ENCODE assay signal across 8 cellular contexts in genomic region chr1:151310986-151311385, GRCh38. TPM values are rescaled to one million over a fixed set of nuclear protein-coding genes. Genes with fewer than 3 reads are reported as not detected.
DNase-seq lines count a peak whose midpoint lies in the region; ATAC-seq and TF ChIP-seq lines count a peak whose summit lies in the region.

No MANE protein-coding gene starts in this region.

- H3K27ac ChIP-seq in fibroblast of lung (ENCODE audit: insufficient read depth, low read length) (peak overlapping the region; percentile 83), skeletal muscle tissue (ENCODE audit: low read depth, low read length) (peak overlapping the region; percentile 90)

- peaks cover 29% of the 10 kb centered on the region for H3K36me3 Mint-ChIP-seq in Calu3 (ENCODE audit: insufficient read depth, unreplicated experiment)
- peaks cover 40% of the 10 kb centered on the region for H3K36me3 Mint-ChIP-seq in activated CD4-positive, alpha-beta memory T cell treated with anti-CD3 and anti-CD28 coated beads for 36 hours

- H3K27me3 ChIP-seq in fibroblast of lung (ENCODE audit: control insufficient read depth, insufficient read depth, low read length) (no peaks in the 10 kb centered on the region), skeletal muscle tissue (ENCODE audit: control insufficient read depth in 3 of 3, insufficient read depth in 3 of 3, low read length in 3 of 3) (no peaks in the 10 kb centered on the region)

- TF ChIP-seq CTCF in Calu3 (IDR thresholded peaks at IDR 0.05; ENCODE audit: unreplicated experiment) (no peak), fibroblast of lung (conservative IDR thresholded peaks at IDR 0.05 in 1 of 2, IDR thresholded peaks at IDR 0.05 in 1 of 2; ENCODE audit: low read depth in 1 of 2, low read length in 2 of 2) (no peak), omental fat pad (IDR thresholded peaks at IDR 0.05) (no peak)

- peaks cover 34% of the 10 kb centered on the region for H3K4me1 Mint-ChIP-seq in Calu3 (ENCODE audit: low read depth, unreplicated experiment)
- H3K4me1 Mint-ChIP-seq in activated CD4-positive, alpha-beta memory T cell treated with anti-CD3 and anti-CD28 coated beads for 36 hours (ENCODE audit: low read depth), result peaks cover 41% of the 10 kb centered on the region

- H3K4me3 ChIP-seq in fibroblast of lung (replicated peaks in 1 of 4; ENCODE audit: control extremely low read depth in 1 of 4, insufficient read depth in 1 of 4, low read depth in 3 of 4, low read length in 4 of 4), result peak overlapping the region in 1 of 4 experiments; percentile 12
- H3K4me3 ChIP-seq in skeletal muscle tissue (ENCODE audit: low read length in 3 of 3), result peak overlapping the region in 1 of 3 donors; percentile 30

- ATAC-seq in GM18517 (IDR thresholded peaks at IDR 0.05; ENCODE audit: unreplicated experiment) (no peak), omental fat pad (ENCODE audit: low FRiP score) (no peak)

- no peak overlapping the region for H2AFZ ChIP-seq in fibroblast of lung (ENCODE audit: low read length)

- POLR2A ChIA-PET in activated CD4-positive, alpha-beta memory T cell treated with anti-CD3 and anti-CD28 coated beads for 36 hours (lab: Charles Lee), result interaction anchor here (0.6 to 3.9 kb wide), 14 partner anchors 9 to 1077 kb away, joined by 3 to 41 read pairs (median 4); partner anchors contain the start of genes PI4KB, PSMB4 and ZNF687

- intact Hi-C loops in Calu3 (cut with micrococcal nuclease; ENCODE audit: unreplicated experiment), result no loop called here
- intact Hi-C loops in activated CD4-positive, alpha-beta memory T cell treated with anti-CD3 and anti-CD28 coated beads for 36 hours (cut with micrococcal nuclease), result loop anchor here (1.0 to 2.0 kb wide), 4 partner anchors 16 to 88 kb away; partner anchors contain the start of genes PI4KB, PSMB4 and RFX5

- H3K4me2 ChIP-seq in fibroblast of lung (ENCODE audit: extremely low read depth, insufficient read depth, low read length), result peak overlapping the region; percentile 70

- H3K79me2 ChIP-seq in fibroblast of lung (ENCODE audit: control insufficient read depth, insufficient read depth, low read length), result peaks cover 21% of the 10 kb centered on the region

- peak overlapping the region; percentile 4 for H3K9ac ChIP-seq in fibroblast of lung (ENCODE audit: insufficient read depth, low read length)
- H3K9ac ChIP-seq in skeletal muscle tissue (ENCODE audit: low read depth in 1 of 3, low read length in 3 of 3), result peak overlapping the region in 1 of 3 donors; percentile 40

- DNase-seq in Calu3 (no peak), fibroblast of lung (ENCODE audit: low read depth in 2 of 2) (peak in 1 of 2 donors; percentile 49), activated gamma-delta T cell (lab: John Stamatoyannopoulos, UW) (no peak), T1000 (lab: John Stamatoyannopoulos, UW) (no peak), omental fat pad (ENCODE audit: low spot score) (no peak)
- no peak for DNase-seq in activated CD4-positive, alpha-beta memory T cell treated with anti-CD3 and anti-CD28 coated beads for 36 hours

- H3K9me3 ChIP-seq in fibroblast of lung (ENCODE audit: control insufficient read depth, insufficient read depth, low read depth, low read length), result no peaks in the 10 kb centered on the region
- H3K9me3 ChIP-seq in skeletal muscle tissue (ENCODE audit: control insufficient read depth in 3 of 3, low read length in 3 of 3), result no peaks in the 10 kb centered on the region

- H3K9me3 Mint-ChIP-seq in Calu3 (ENCODE audit: low read depth, unreplicated experiment), result no peaks in the 10 kb centered on the region
- no peaks in the 10 kb centered on the region for H3K9me3 Mint-ChIP-seq in activated CD4-positive, alpha-beta memory T cell treated with anti-CD3 and anti-CD28 coated beads for 36 hours

- H3K4me1 ChIP-seq in fibroblast of lung (ENCODE audit: control insufficient read depth, extremely low read depth, insufficient read depth, low read length) (peaks cover 49% of the 10 kb centered on the region), skeletal muscle tissue (ENCODE audit: control insufficient read depth in 3 of 3, insufficient read depth in 3 of 3, low read length in 3 of 3) (peaks cover 54 to 57% (median 56%) of the 10 kb centered on the region in 3 donors)

- no TSS peak for BruUV-seq in Calu3 (replicated peaks; lab: Mats Ljungman, UMichigan)

- CTCF ChIA-PET in Calu3 (lab: Charles Lee), result interaction anchor here (1.1 to 2.3 kb wide), 5 partner anchors 10 to 526 kb away, joined by 3 to 20 read pairs (median 7); partner anchors contain the start of gene PI4KB
- CTCF ChIA-PET in activated CD4-positive, alpha-beta memory T cell treated with anti-CD3 and anti-CD28 coated beads for 36 hours (lab: Charles Lee), result interaction anchor here (1.2 to 6.2 kb wide), 7 partner anchors 10 to 211 kb away, joined by 4 to 88 read pairs (median 6); partner anchors contain the start of genes PI4KB and PSMB4

- H3K4me3 Mint-ChIP-seq in Calu3 (ENCODE audit: low read depth, unreplicated experiment), result no peak overlapping the region
- H3K4me3 Mint-ChIP-seq in activated CD4-positive, alpha-beta memory T cell treated with anti-CD3 and anti-CD28 coated beads for 36 hours, result no peak overlapping the region

- peak overlapping the region; percentile 95 for H3K27ac Mint-ChIP-seq in Calu3 (ENCODE audit: unreplicated experiment)
- peak overlapping the region; percentile 97 for H3K27ac Mint-ChIP-seq in activated CD4-positive, alpha-beta memory T cell treated with anti-CD3 and anti-CD28 coated beads for 36 hours

- no peaks in the 10 kb centered on the region for H4K20me1 ChIP-seq in fibroblast of lung (ENCODE audit: control insufficient read depth, extremely low read depth, insufficient read depth, low read length)

- H3K27me3 Mint-ChIP-seq in Calu3 (ENCODE audit: unreplicated experiment), result no peaks in the 10 kb centered on the region
- no peaks in the 10 kb centered on the region for H3K27me3 Mint-ChIP-seq in activated CD4-positive, alpha-beta memory T cell treated with anti-CD3 and anti-CD28 coated beads for 36 hours

- H3K36me3 ChIP-seq in fibroblast of lung (ENCODE audit: control insufficient read depth, insufficient read depth, low read length) (peaks cover 19% of the 10 kb centered on the region), skeletal muscle tissue (ENCODE audit: control insufficient read depth in 3 of 3, insufficient read depth in 3 of 3, low read length in 3 of 3) (peaks cover 38 to 55% (median 41%) of the 10 kb centered on the region in 3 donors)

RNA-seq across cellular contexts. Expression of gene PI4KB, which starts 16.2 kb away (rescaled TPM):
- total RNA-seq in Calu3 (2022), result 50.7 and 57.6 TPM in 2 replicates
- total RNA-seq in activated CD4-positive, alpha-beta memory T cell treated with anti-CD3 and anti-CD28 coated beads for 36 hours, result 10 to 100 TPM; 54.7 to 62.9 TPM
- total RNA-seq in fibroblast of lung, result 42.1 and 65.7 TPM in 2 replicates
- polyA plus RNA-seq in fibroblast of lung, result 75.4 and 92.9 TPM in 2 replicates
- 47.5 and 58.3 TPM in 2 replicates for polyA plus RNA-seq in fibroblast of lung (2012)
- polyA minus RNA-seq in fibroblast of lung (ENCODE audit: low replicate concordance), result 181 and 222 TPM in 2 replicates
- total RNA-seq in skeletal muscle tissue, result 30.3 TPM
- total RNA-seq in omental fat pad, result 100 to 1,000 TPM in 1 of 4 donors, 10 to 100 TPM in 3; 80.4 to 109 (median 87.2) TPM

RNA-seq across cellular contexts. Expression of gene ZNF687, which starts 28.9 kb away (rescaled TPM):
- 42.9 and 43.4 TPM in 2 replicates for total RNA-seq in Calu3 (2022)
- total RNA-seq in activated CD4-positive, alpha-beta memory T cell treated with anti-CD3 and anti-CD28 coated beads for 36 hours, result 10 to 100 TPM; 27.1 to 27.2 TPM
- total RNA-seq in fibroblast of lung, result 8.2 and 11.7 TPM in 2 replicates
- 7.2 and 7.6 TPM in 2 replicates for polyA plus RNA-seq in fibroblast of lung
- 9.0 and 9.6 TPM in 2 replicates for polyA plus RNA-seq in fibroblast of lung (2012)
- 41.4 and 61.9 TPM in 2 replicates for polyA minus RNA-seq in fibroblast of lung (ENCODE audit: low replicate concordance)
- 5.7 TPM for total RNA-seq in skeletal muscle tissue
- 10 to 100 TPM; 10.1 to 15.3 (median 14.2) TPM for total RNA-seq in omental fat pad

RNA-seq across cellular contexts. Expression of gene RFX5, which starts 36.1 kb away (rescaled TPM):
- total RNA-seq in Calu3 (2022) (82.4 and 88.1 TPM in 2 replicates), fibroblast of lung (21.6 and 35.5 TPM in 2 replicates), skeletal muscle tissue (24.0 TPM), omental fat pad (10 to 100 TPM; 20.1 to 50.6 (median 24.4) TPM)
- total RNA-seq in activated CD4-positive, alpha-beta memory T cell treated with anti-CD3 and anti-CD28 coated beads for 36 hours, result 10 to 100 TPM; 64.7 to 68.7 TPM
- 18.4 and 20.1 TPM in 2 replicates for polyA plus RNA-seq in fibroblast of lung
- polyA plus RNA-seq in fibroblast of lung (2012), result 15.2 and 16.1 TPM in 2 replicates
- polyA minus RNA-seq in fibroblast of lung (ENCODE audit: low replicate concordance), result 20.7 and 104 TPM in 2 replicates

RNA-seq across cellular contexts. Expression of gene PSMD4, which starts 56.5 kb away (rescaled TPM):
- total RNA-seq in Calu3 (2022) (302 and 325 TPM in 2 replicates), fibroblast of lung (193 and 240 TPM in 2 replicates), skeletal muscle tissue (145 TPM), omental fat pad (100 to 1,000 TPM in 3 of 4 donors, 10 to 100 TPM in 1; 96.4 to 148 (median 131) TPM)
- total RNA-seq in activated CD4-positive, alpha-beta memory T cell treated with anti-CD3 and anti-CD28 coated beads for 36 hours, result 100 to 1,000 TPM; 212 to 227 TPM
- polyA plus RNA-seq in fibroblast of lung, result 210 and 282 TPM in 2 replicates
- polyA plus RNA-seq in fibroblast of lung (2012), result 214 and 281 TPM in 2 replicates
- 143 and 181 TPM in 2 replicates for polyA minus RNA-seq in fibroblast of lung (ENCODE audit: low replicate concordance)
